In the genomic region with DNA sequence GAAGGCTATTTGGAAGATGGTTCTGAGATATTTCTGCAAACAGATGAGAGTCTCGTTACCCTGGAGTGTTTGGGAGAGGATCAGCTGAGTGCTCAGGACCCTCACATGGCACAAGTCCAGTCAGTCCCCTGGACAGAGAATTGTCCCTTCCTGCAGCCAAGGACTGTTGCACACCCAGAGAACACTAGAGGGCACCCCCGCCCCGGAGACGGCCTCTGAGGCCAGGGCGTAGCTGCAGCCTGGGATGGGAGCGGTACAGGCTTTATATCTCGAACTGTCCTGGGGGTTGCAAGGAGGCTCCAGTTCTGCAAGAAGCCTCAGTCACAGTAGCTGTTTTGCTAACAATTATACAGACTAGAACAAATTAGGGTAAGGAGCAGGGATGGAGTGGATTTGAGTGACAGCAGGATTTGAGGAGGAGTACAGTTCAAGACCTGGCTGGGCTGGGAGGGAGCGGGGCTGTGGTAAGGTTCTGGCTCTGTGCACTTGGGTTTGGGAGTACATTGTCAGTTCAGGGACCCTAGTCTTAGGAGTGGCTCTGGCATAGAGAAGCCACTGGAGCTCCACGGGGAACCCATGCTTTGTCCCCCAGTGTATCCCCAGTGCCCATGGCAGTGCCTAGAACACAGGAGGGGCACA, we compare ENCODE assay signal across 1 cellular context.
TF ChIP-seq lines count a peak whose summit lies in the region.

No MANE protein-coding gene starts in this region.

TF ChIP-seq in GM12878, 131 proteins besides CTCF, POLR2A, EP300 and RAD21 (continued from another document):
- TF ChIP-seq CHD2 (IDR thresholded peaks at IDR 0.05; ENCODE audit: borderline replicate concordance, low read depth, low read length) (no peak), YY1 (IDR thresholded peaks at IDR 0.05; ENCODE audit: low read depth, low read length) (peak; percentile 43; the same call in 1 of the 2 replicates), SMAD5 (IDR thresholded peaks at IDR 0.05; ENCODE audit: low read depth) (no peak), SMC3 (IDR thresholded peaks at IDR 0.05; ENCODE audit: borderline replicate concordance, low read length) (peak; percentile 81)
- TF ChIP-seq, protein P1, sequence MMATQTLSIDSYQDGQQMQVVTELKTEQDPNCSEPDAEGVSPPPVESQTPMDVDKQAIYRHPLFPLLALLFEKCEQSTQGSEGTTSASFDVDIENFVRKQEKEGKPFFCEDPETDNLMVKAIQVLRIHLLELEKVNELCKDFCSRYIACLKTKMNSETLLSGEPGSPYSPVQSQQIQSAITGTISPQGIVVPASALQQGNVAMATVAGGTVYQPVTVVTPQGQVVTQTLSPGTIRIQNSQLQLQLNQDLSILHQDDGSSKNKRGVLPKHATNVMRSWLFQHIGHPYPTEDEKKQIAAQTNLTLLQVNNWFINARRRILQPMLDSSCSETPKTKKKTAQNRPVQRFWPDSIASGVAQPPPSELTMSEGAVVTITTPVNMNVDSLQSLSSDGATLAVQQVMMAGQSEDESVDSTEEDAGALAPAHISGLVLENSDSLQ (IDR thresholded peaks at IDR 0.05) = peak; percentile 37; the same call in 1 of the 2 replicates
- TF ChIP-seq, protein P2, sequence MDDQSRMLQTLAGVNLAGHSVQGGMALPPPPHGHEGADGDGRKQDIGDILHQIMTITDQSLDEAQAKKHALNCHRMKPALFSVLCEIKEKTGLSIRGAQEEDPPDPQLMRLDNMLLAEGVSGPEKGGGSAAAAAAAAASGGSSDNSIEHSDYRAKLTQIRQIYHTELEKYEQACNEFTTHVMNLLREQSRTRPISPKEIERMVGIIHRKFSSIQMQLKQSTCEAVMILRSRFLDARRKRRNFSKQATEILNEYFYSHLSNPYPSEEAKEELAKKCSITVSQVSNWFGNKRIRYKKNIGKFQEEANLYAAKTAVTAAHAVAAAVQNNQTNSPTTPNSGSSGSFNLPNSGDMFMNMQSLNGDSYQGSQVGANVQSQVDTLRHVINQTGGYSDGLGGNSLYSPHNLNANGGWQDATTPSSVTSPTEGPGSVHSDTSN (IDR thresholded peaks at IDR 0.05; ENCODE audit: insufficient replicate concordance, low read depth, low read length) = no peak
- TF ChIP-seq, protein P3, sequence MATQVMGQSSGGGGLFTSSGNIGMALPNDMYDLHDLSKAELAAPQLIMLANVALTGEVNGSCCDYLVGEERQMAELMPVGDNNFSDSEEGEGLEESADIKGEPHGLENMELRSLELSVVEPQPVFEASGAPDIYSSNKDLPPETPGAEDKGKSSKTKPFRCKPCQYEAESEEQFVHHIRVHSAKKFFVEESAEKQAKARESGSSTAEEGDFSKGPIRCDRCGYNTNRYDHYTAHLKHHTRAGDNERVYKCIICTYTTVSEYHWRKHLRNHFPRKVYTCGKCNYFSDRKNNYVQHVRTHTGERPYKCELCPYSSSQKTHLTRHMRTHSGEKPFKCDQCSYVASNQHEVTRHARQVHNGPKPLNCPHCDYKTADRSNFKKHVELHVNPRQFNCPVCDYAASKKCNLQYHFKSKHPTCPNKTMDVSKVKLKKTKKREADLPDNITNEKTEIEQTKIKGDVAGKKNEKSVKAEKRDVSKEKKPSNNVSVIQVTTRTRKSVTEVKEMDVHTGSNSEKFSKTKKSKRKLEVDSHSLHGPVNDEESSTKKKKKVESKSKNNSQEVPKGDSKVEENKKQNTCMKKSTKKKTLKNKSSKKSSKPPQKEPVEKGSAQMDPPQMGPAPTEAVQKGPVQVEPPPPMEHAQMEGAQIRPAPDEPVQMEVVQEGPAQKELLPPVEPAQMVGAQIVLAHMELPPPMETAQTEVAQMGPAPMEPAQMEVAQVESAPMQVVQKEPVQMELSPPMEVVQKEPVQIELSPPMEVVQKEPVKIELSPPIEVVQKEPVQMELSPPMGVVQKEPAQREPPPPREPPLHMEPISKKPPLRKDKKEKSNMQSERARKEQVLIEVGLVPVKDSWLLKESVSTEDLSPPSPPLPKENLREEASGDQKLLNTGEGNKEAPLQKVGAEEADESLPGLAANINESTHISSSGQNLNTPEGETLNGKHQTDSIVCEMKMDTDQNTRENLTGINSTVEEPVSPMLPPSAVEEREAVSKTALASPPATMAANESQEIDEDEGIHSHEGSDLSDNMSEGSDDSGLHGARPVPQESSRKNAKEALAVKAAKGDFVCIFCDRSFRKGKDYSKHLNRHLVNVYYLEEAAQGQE (IDR thresholded peaks at IDR 0.05; ENCODE audit: low read depth, low read length) = peak; percentile 43; the same call in 1 of the 2 replicates
- TF ChIP-seq, protein P4, sequence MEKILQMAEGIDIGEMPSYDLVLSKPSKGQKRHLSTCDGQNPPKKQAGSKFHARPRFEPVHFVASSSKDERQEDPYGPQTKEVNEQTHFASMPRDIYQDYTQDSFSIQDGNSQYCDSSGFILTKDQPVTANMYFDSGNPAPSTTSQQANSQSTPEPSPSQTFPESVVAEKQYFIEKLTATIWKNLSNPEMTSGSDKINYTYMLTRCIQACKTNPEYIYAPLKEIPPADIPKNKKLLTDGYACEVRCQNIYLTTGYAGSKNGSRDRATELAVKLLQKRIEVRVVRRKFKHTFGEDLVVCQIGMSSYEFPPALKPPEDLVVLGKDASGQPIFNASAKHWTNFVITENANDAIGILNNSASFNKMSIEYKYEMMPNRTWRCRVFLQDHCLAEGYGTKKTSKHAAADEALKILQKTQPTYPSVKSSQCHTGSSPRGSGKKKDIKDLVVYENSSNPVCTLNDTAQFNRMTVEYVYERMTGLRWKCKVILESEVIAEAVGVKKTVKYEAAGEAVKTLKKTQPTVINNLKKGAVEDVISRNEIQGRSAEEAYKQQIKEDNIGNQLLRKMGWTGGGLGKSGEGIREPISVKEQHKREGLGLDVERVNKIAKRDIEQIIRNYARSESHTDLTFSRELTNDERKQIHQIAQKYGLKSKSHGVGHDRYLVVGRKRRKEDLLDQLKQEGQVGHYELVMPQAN (conservative IDR thresholded peaks at IDR 0.05) = no peak
